In the genomic region with DNA sequence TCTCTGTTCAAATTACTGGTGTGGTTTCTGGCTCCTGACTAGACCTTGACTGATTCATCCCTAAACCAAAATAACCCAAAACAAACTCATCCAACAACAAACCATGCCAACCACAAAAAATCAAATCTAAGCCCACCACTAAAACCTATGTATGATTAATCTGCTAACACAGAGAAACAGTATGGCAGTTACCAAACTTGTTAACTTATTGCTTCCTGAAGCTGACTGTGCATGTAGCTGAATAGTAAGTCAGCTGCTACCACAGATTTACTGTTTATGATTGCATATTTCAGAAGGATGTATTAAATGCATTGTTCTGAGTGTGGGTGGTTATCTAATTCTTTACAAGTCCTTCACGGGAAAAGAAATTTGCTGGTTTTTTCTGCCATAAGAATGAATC, we compare ENCODE assay signal across 22 cellular contexts.
A peak's percentile ranks its signal among the peaks of the same experiment; 100 is the strongest.
DNase-seq lines count a peak whose midpoint lies in the region; ATAC-seq, FAIRE-seq and TF ChIP-seq lines count a peak whose summit lies in the region.
"Had no signal": no experiment of that assay in that cellular context is flagged by ENCODE, and none has a peak within 500 bp of the region (broad histone marks: within the 10 kb centered on the region; RNA-seq: fewer than 3 reads in every experiment).

No MANE protein-coding gene starts in this region.

- H3K4me2 ChIP-seq in astrocyte (ENCODE audit: low read length): no peak overlapping the region
- H3K4me2 ChIP-seq: PC-9 had no signal

- intact Hi-C loops in thyroid gland (cut with DNase I) (no loop called here), uterus (cut with DNase I; ENCODE audit: low total_unique reads) (no loop called here)

- H3K27ac Mint-ChIP-seq in astrocyte (ENCODE audit: unreplicated experiment): no peak overlapping the region
- H3K27ac Mint-ChIP-seq: memory B cell; natural killer cell treated with Interleukin-12 subunit alpha and Interleukin-12 subunit beta and Interleukin-15 and Interleukin-18, amount 100 ng/mL, for 72 hours had no signal

- H3K9ac ChIP-seq in astrocyte (ENCODE audit: low read length): no peak overlapping the region

- H3K9me3 ChIP-seq in astrocyte (ENCODE audit: insufficient read depth, low read depth, low read length) (no peaks in the 10 kb centered on the region), thyroid gland (no peaks in the 10 kb centered on the region), uterus (no peaks in the 10 kb centered on the region)
- H3K9me3 ChIP-seq: psoas muscle had no signal

- H3K27me3 ChIP-seq in astrocyte (ENCODE audit: insufficient read depth, low read length): no peaks in the 10 kb centered on the region
- no peaks in the 10 kb centered on the region for H3K27me3 ChIP-seq in thyroid gland
- H3K27me3 ChIP-seq in uterus: no peaks in the 10 kb centered on the region

- no peaks in the 10 kb centered on the region for H3K27me3 Mint-ChIP-seq in astrocyte (ENCODE audit: low read depth, unreplicated experiment)
- H3K27me3 Mint-ChIP-seq: memory B cell; natural killer cell treated with Interleukin-12 subunit alpha and Interleukin-12 subunit beta and Interleukin-15 and Interleukin-18, amount 100 ng/mL, for 72 hours had no signal

- TF ChIP-seq POLR2A in thyroid gland (IDR thresholded peaks at IDR 0.05): no peak
- no peak for TF ChIP-seq POLR2A in uterus (IDR thresholded peaks at IDR 0.05)

- no peaks in the 10 kb centered on the region for H3K4me1 ChIP-seq in astrocyte (ENCODE audit: insufficient read depth, low read length)
- H3K4me1 ChIP-seq in thyroid gland: no peaks in the 10 kb centered on the region
- H3K4me1 ChIP-seq in uterus: no peaks in the 10 kb centered on the region
- H3K4me1 ChIP-seq: psoas muscle had no signal

- peak; percentile 24 for DNase-seq in Daoy (ENCODE audit: low read depth)
- DNase-seq in HTR-8/SVneo (ENCODE audit: insufficient read length, low spot score): no peak
- DNase-seq in astrocyte (ENCODE audit: low read depth): peak; percentile 52
- DNase-seq in skeletal muscle cell (ENCODE audit: low read depth): peak; percentile 20
- DNase-seq in thyroid gland: no peak
- DNase-seq in NAMALWA (ENCODE audit: low spot score): no peak
- DNase-seq in uterus: no peak
- DNase-seq: activated naive CD4-positive, alpha-beta T cell treated with anti-CD3 and anti-CD28 coated beads, Interleukin-2, amount 50 U/mL, for 16 hours; activated T-cell treated with anti-CD3 and anti-CD28 coated beads, Interleukin-2, amount 50 U/mL, for 48 hours; DND-41; kidney glomerular epithelial cell; NCI-H1436; NCI-H748 treated with DMSO at 0.1 percent for 48 hours; PC-9; psoas muscle; substantia nigra had no signal

- H3K36me3 Mint-ChIP-seq in astrocyte (ENCODE audit: low read depth, unreplicated experiment): peaks cover 2% of the 10 kb centered on the region

- no peak for ATAC-seq in HG03039 (IDR thresholded peaks at IDR 0.05; ENCODE audit: unreplicated experiment)
- ATAC-seq: psoas muscle had no signal

- WGBS in thyroid gland, 2 donors: 100% methylated on average over 1 of the region's 1 CpG

- peaks cover 5% of the 10 kb centered on the region for H3K4me1 Mint-ChIP-seq in astrocyte (ENCODE audit: low read depth, unreplicated experiment)
- H3K4me1 Mint-ChIP-seq: memory B cell had no signal

- H3K4me3 ChIP-seq in astrocyte (ENCODE audit: insufficient read depth, low read depth, low read length) (no peak overlapping the region), skeletal muscle cell (ENCODE audit: low read depth, low read length) (no peak overlapping the region), thyroid gland (replicated peaks in 1 of 3) (no peak overlapping the region), uterus (no peak overlapping the region)
- H3K4me3 ChIP-seq: PC-9, psoas muscle had no signal

- H3K4me3 Mint-ChIP-seq in astrocyte (ENCODE audit: unreplicated experiment): no peak overlapping the region
- H3K4me3 Mint-ChIP-seq: memory B cell; natural killer cell treated with Interleukin-12 subunit alpha and Interleukin-12 subunit beta and Interleukin-15 and Interleukin-18, amount 100 ng/mL, for 72 hours had no signal

- no peaks in the 10 kb centered on the region for H4K20me1 ChIP-seq in astrocyte (ENCODE audit: insufficient read depth, low read length)

- H2AFZ ChIP-seq in astrocyte (ENCODE audit: low read depth, low read length): no peak overlapping the region
- H2AFZ ChIP-seq: PC-9 had no signal

- peak; percentile 66 for FAIRE-seq in HTR-8/SVneo (lab: Jason Lieb, UNC)
- FAIRE-seq in astrocyte (lab: Jason Lieb, UNC): peak; percentile 87
- FAIRE-seq: colon, frontal cortex, urothelium cell line had no signal

- no peak for TF ChIP-seq CTCF in astrocyte (IDR thresholded peaks at IDR 0.05; ENCODE audit: insufficient read depth, low read depth, low read length)
- TF ChIP-seq CTCF in thyroid gland (IDR thresholded peaks at IDR 0.05): no peak
- TF ChIP-seq CTCF in uterus (IDR thresholded peaks at IDR 0.05): no peak

- H3K36me3 ChIP-seq in astrocyte (ENCODE audit: insufficient read depth, low read length) (no peaks in the 10 kb centered on the region), thyroid gland (peaks cover 0 to 9% of the 10 kb centered on the region in 2 donors), uterus (no peaks in the 10 kb centered on the region)

- no peaks in the 10 kb centered on the region for H3K79me2 ChIP-seq in astrocyte (ENCODE audit: insufficient read depth, low read length)

- peaks cover 6% of the 10 kb centered on the region for H3K9me3 Mint-ChIP-seq in astrocyte (ENCODE audit: unreplicated experiment)
- H3K9me3 Mint-ChIP-seq: natural killer cell treated with Interleukin-12 subunit alpha and Interleukin-12 subunit beta and Interleukin-15 and Interleukin-18, amount 100 ng/mL, for 72 hours had no signal

- H3K27ac ChIP-seq in astrocyte (ENCODE audit: low read depth, low read length) (no peak overlapping the region), thyroid gland (no peak overlapping the region), uterus (no peak overlapping the region)
- H3K27ac ChIP-seq: PC-9, psoas muscle had no signal

Comparison
In these comparisons a context has a peak if more than half of its experiments do, and no peak if none do; other contexts are left out.
1. DNase-seq: peak in Daoy (single experiment), astrocyte (single experiment) and skeletal muscle cell (single experiment); none in HTR-8/SVneo (single experiment), thyroid gland (0 of 2), NAMALWA (single experiment) and uterus (0 of 2).